18 cellular contexts compared by ENCODE assay signal in genomic region chr10:125773702-125774101, GRCh38. TPM values are rescaled to one million over a fixed set of nuclear protein-coding genes. Genes with fewer than 3 reads are reported as not detected.
"Had no signal": no experiment of that assay in that cellular context is flagged by ENCODE, and none has a peak within 500 bp of the region (broad histone marks: within the 10 kb centered on the region; RNA-seq: fewer than 3 reads in every experiment).

No MANE protein-coding gene starts in this region.

- H3K9me3 ChIP-seq: body of pancreas, lower lobe of right lung, ovary had no signal

- H3K4me3 ChIP-seq: body of pancreas, coronary artery, lower lobe of right lung, ovary, skin epidermis had no signal

- H3K4me1 ChIP-seq: body of pancreas, lower lobe of right lung had no signal

- ATAC-seq: body of pancreas, lower lobe of right lung, WTC11 had no signal

- H3K27me3 ChIP-seq: body of pancreas, ovary had no signal

- DNase-seq: activated CD4-positive, alpha-beta memory T cell treated with anti-CD3 and anti-CD28 coated beads, Interleukin-2, amount 10 ng/mL, durations not matched to agents 7 days and 5 days; activated CD4-positive, alpha-beta T cell treated with anti-CD3 and anti-CD28 coated beads for 4 hours; activated effector memory CD4-positive, alpha-beta T cell treated with anti-CD3 and anti-CD28 coated beads, Interleukin-2, amount 50 U/mL, for 16 hours; activated T-cell treated with anti-CD3 and anti-CD28 coated beads, Interleukin-2, amount 50 U/mL, for 48 hours; amygdala; body of pancreas; effector CD4-positive, alpha-beta T cell; kidney glomerular epithelial cell; lower lobe of right lung; stimulated activated CD4-positive, alpha-beta T cell treated with anti-CD3 and anti-CD28 coated beads, Interleukin-15, amount 100 ng/mL, for 24 hours; stimulated activated CD4-positive, alpha-beta T cell treated with anti-CD3 and anti-CD28 coated beads, Interleukin-4, amount 100 ng/mL, for 24 hours had no signal

- H3K27ac ChIP-seq: body of pancreas, coronary artery, lower lobe of right lung, skin epidermis had no signal

- H3K36me3 ChIP-seq: lower lobe of right lung, ovary had no signal

RNA-seq across cellular contexts. Expression of gene MMP21, which starts 1.9 kb away (rescaled TPM):
- total RNA-seq: activated CD4-positive, alpha-beta memory T cell treated with anti-CD3 and anti-CD28 coated beads, Interleukin-2, amount 10 ng/mL, durations not matched to agents 7 days and 5 days; body of pancreas; endothelial cell of umbilical vein; lower lobe of right lung; neural crest cell; ureter; WTC11 had no signal
